ENCODE assay signal across 14 cellular contexts in genomic region chr10:70148516-70148915, GRCh38. TPM values are rescaled to one million over a fixed set of nuclear protein-coding genes. Genes with fewer than 3 reads are reported as not detected.
DNase-seq lines count a peak whose midpoint lies in the region; ATAC-seq and TF ChIP-seq lines count a peak whose summit lies in the region.
"Had no signal": no experiment of that assay in that cellular context is flagged by ENCODE, and none has a peak within 500 bp of the region (broad histone marks: within the 10 kb centered on the region; RNA-seq: fewer than 3 reads in every experiment).

No MANE protein-coding gene starts in this region.

- peaks cover 12% of the 10 kb centered on the region; the same call in 1 of the 2 replicates for H3K4me1 ChIP-seq in GM23338 (ENCODE audit: insufficient read depth)

- no peaks in the 10 kb centered on the region; the same call in none of the 2 replicates for H4K20me1 ChIP-seq in GM23338 (replicated peaks; ENCODE audit: insufficient read depth)

- peaks cover 7% of the 10 kb centered on the region; the same call in 1 of the 2 replicates for H3K27me3 ChIP-seq in GM23338 (ENCODE audit: insufficient read depth)
- H3K27me3 ChIP-seq: BLaER1 treated with 17β-estradiol and CSF1 and Interleukin-3, amounts not matched to agents 10 nM and 100 nM had no signal

- no peak overlapping the region for H3K4me2 ChIP-seq in GM23338

- ATAC-seq in GM23338: no peak
- ATAC-seq in HG02798 (IDR thresholded peaks at IDR 0.05; ENCODE audit: poor library complexity, unreplicated experiment): no peak
- ATAC-seq: Right ventricle myocardium inferior had no signal

- peaks cover 16% of the 10 kb centered on the region for H3K36me3 ChIP-seq in GM23338 (ENCODE audit: insufficient read depth)

- H3K9me3 Mint-ChIP-seq in activated T-cell treated with anti-CD3 and anti-CD28 coated beads, Interleukin-2, amount 50 U/mL, for 24 hours: no peaks in the 10 kb centered on the region
- H3K9me3 Mint-ChIP-seq in GM23338 (no peaks in the 10 kb centered on the region), brain (no peaks in the 10 kb centered on the region), neural crest cell (no peaks in the 10 kb centered on the region)

- H3K4me1 Mint-ChIP-seq in activated T-cell treated with anti-CD3 and anti-CD28 coated beads, Interleukin-2, amount 50 U/mL, for 24 hours (ENCODE audit: low read depth): peaks cover 34% of the 10 kb centered on the region
- peaks cover 14% of the 10 kb centered on the region for H3K4me1 Mint-ChIP-seq in GM23338
- peaks cover 30% of the 10 kb centered on the region for H3K4me1 Mint-ChIP-seq in brain
- peaks cover 20% of the 10 kb centered on the region for H3K4me1 Mint-ChIP-seq in neural crest cell

- H3F3A ChIP-seq in GM23338 (replicated peaks; ENCODE audit: low read depth): 0 out of 2 replicates have a peak, but pooled peaks cover 3% of the 10 kb centered on the region

- no peak overlapping the region for H3K4me3 ChIP-seq in GM23338
- H3K4me3 ChIP-seq: BLaER1 treated with 17β-estradiol and CSF1 and Interleukin-3, amounts not matched to agents 10 nM and 100 nM had no signal

- H3K4me3 Mint-ChIP-seq in activated T-cell treated with anti-CD3 and anti-CD28 coated beads, Interleukin-2, amount 50 U/mL, for 24 hours: no peak overlapping the region
- H3K4me3 Mint-ChIP-seq in GM23338 (no peak overlapping the region), brain (peak overlapping the region in 1 of 5 experiments; percentile 71), neural crest cell (peak overlapping the region; percentile 55)

- DNase-seq in activated T-cell treated with anti-CD3 and anti-CD28 coated beads, Interleukin-2, amount 50 U/mL, for 24 hours: no peak
- no peak for DNase-seq in activated T-cell treated with anti-CD3 and anti-CD28 coated beads, Interleukin-2, amount 50 U/mL, for 1 hour
- DNase-seq in GM23338 (ENCODE audit: low spot score) (no peak), neural crest cell (ENCODE audit: low read depth, low spot score) (no peak), SW480 (ENCODE audit: low spot score) (no peak), NCI-H1436 (lab: John Stamatoyannopoulos, UW) (no peak)
- DNase-seq: GOT3, NCI-H1048, NCI-H1694, NCI-H510A treated with DMSO at 0.1 percent for 48 hours had no signal

- H3K27ac ChIP-seq in GM23338 (ENCODE audit: low read depth): no peak overlapping the region
- H3K27ac ChIP-seq: BLaER1 treated with 17β-estradiol and CSF1 and Interleukin-3, amounts not matched to agents 10 nM and 100 nM had no signal

- H3K27ac Mint-ChIP-seq in activated T-cell treated with anti-CD3 and anti-CD28 coated beads, Interleukin-2, amount 50 U/mL, for 24 hours: peak overlapping the region; percentile 59
- H3K27ac Mint-ChIP-seq in GM23338 (peak overlapping the region; percentile 45; the same call in 1 of the 2 replicates), brain (peak overlapping the region in 3 of 5 experiments; percentile 59 to 84 (median 82)), neural crest cell (ENCODE audit: unreplicated experiment) (no peak overlapping the region)

- TF ChIP-seq CTCF in GM23338 (conservative IDR thresholded peaks at IDR 0.05; ENCODE audit: low read depth in 2 of 2) (no peak), brain (conservative IDR thresholded peaks at IDR 0.05) (no peak), neural crest cell (conservative IDR thresholded peaks at IDR 0.05) (no peak)

- H3K9me2 ChIP-seq in GM23338 (ENCODE audit: insufficient read depth): no peaks in the 10 kb centered on the region

- peaks cover 7% of the 10 kb centered on the region; the same call in 1 of the 2 replicates for H3K79me2 ChIP-seq in GM23338 (replicated peaks; ENCODE audit: insufficient read depth)

- no peaks in the 10 kb centered on the region for H3K27me3 Mint-ChIP-seq in activated T-cell treated with anti-CD3 and anti-CD28 coated beads, Interleukin-2, amount 50 U/mL, for 24 hours
- H3K27me3 Mint-ChIP-seq in GM23338 (ENCODE audit: insufficient read depth, low read depth, poor library complexity) (peaks cover 6% of the 10 kb centered on the region), brain (no peaks in the 10 kb centered on the region), neural crest cell (ENCODE audit: low read depth) (peaks cover 5% of the 10 kb centered on the region)

- H2AFZ ChIP-seq in GM23338: no peak overlapping the region

- H3K36me3 Mint-ChIP-seq in activated T-cell treated with anti-CD3 and anti-CD28 coated beads, Interleukin-2, amount 50 U/mL, for 24 hours (ENCODE audit: low read depth): peaks cover 68% of the 10 kb centered on the region
- H3K36me3 Mint-ChIP-seq in GM23338 (ENCODE audit: low read depth) (peaks cover 31% of the 10 kb centered on the region), brain (peaks cover 42% of the 10 kb centered on the region), neural crest cell (ENCODE audit: low read depth) (peaks cover 6% of the 10 kb centered on the region)

TF ChIP-seq in GM23338, 12 proteins besides CTCF, POLR2A, EP300 and RAD21:
- no peak for TF ChIP-seq EZH2phosphoT487 (IDR thresholded peaks at IDR 0.05; ENCODE audit: unreplicated experiment)
- TF ChIP-seq EZH2 (IDR thresholded peaks at IDR 0.05; ENCODE audit: low read depth, unreplicated experiment): no peak
- no peak for TF ChIP-seq STAT1 (IDR thresholded peaks at IDR 0.05; ENCODE audit: unreplicated experiment)
- no peak for TF ChIP-seq CREB1 (CRISPR knock-in tag; IDR thresholded peaks at IDR 0.05; ENCODE audit: low read depth)
- no peak for TF ChIP-seq ETS1 (IDR thresholded peaks at IDR 0.05)
- no peak for TF ChIP-seq ZNF331 (CRISPR knock-in tag; IDR thresholded peaks at IDR 0.05; ENCODE audit: low read depth)

RNA-seq across cellular contexts. Expression of gene TYSND1, which starts 2.0 kb away (rescaled TPM):
- total RNA-seq in GM23338 (2014; rRNA removed; shearing (Covaris generic)): 14.1 and 19.5 TPM in 2 replicates
- polyA plus RNA-seq in GM23338 (2016; fragmentation: Nextera tagmentation; extraction: Ambion mirVana): 5.2 and 5.4 TPM in 2 replicates
- polyA plus RNA-seq in brain (ENCODE audit: insufficient read depth, low read depth, low replicate concordance): 6.2 TPM
- 17.6 and 17.7 TPM in 2 replicates for total RNA-seq in neural crest cell

RNA-seq across cellular contexts. Expression of gene AIFM2, which starts 15.9 kb away (rescaled TPM):
- total RNA-seq in GM23338 (2014; rRNA removed; shearing (Covaris generic)): 3.1 and 3.2 TPM in 2 replicates
- polyA plus RNA-seq in GM23338 (2016; fragmentation: Nextera tagmentation; extraction: Ambion mirVana): 1.7 and 3.6 TPM in 2 replicates
- 3.9 TPM for polyA plus RNA-seq in brain (ENCODE audit: insufficient read depth, low read depth, low replicate concordance)
- 2.8 TPM in 2 replicates for total RNA-seq in neural crest cell

RNA-seq across cellular contexts. Expression of gene SAR1A, which starts 21.8 kb away (rescaled TPM):
- 71.5 and 84.8 TPM in 2 replicates for total RNA-seq in GM23338 (2014; rRNA removed; shearing (Covaris generic))
- 58.1 and 68.1 TPM in 2 replicates for polyA plus RNA-seq in GM23338 (2016; fragmentation: Nextera tagmentation; extraction: Ambion mirVana)
- polyA plus RNA-seq in brain (ENCODE audit: insufficient read depth, low read depth, low replicate concordance): 28.8 TPM
- 120 and 124 TPM in 2 replicates for total RNA-seq in neural crest cell
